In the genomic region with DNA sequence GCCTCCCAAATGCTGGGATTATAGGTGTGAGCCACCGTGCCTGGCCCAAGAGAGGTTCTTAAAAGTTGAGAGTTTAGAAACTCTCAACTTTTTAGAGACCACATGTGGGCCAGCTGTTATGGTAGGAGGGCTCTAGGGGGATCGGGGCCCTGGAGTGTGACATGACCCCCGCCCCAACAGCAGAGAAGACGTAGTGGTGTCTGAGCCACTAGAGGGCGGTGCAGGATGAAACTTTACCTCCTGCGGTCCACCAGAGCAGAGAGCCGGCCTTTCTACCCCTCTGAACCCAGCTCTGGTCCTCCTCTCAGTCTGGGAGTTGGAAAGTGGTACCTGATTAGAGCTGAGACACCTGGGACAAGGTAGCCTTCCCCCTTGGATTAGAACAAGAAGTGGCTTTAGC, we compare ENCODE assay signal across 8 cellular contexts. TPM values are rescaled to one million over a fixed set of nuclear protein-coding genes. Genes with fewer than 3 reads are reported as not detected.
DNase-seq lines count a peak whose midpoint lies in the region; ATAC-seq and TF ChIP-seq lines count a peak whose summit lies in the region.

No MANE protein-coding gene starts in this region.

- H3K36me3 ChIP-seq in KMS-11 (ENCODE audit: insufficient read depth) (no peaks in the 10 kb centered on the region), Peyer's patch (peaks cover 0 to 98% (median 0%) of the 10 kb centered on the region in 3 donors)

- H3K27me3 Mint-ChIP-seq in progenitor cell of endocrine pancreas: peaks cover 5% of the 10 kb centered on the region

- H3K4me2 ChIP-seq in KMS-11: no peak overlapping the region

- H4K20me1 ChIP-seq in KMS-11 (ENCODE audit: insufficient read depth): no peaks in the 10 kb centered on the region

- H3K9ac ChIP-seq in KMS-11: no peak overlapping the region

- DNase-seq in DMS 273 (lab: John Stamatoyannopoulos, UW; ENCODE audit: unreplicated experiment): peak; percentile 87
- peak; percentile 55 to 71 (median 65) for DNase-seq in Peyer's patch
- peak; percentile 48 for DNase-seq in activated naive CD4-positive, alpha-beta T cell treated with Interleukin-2 at 50 U/mL for 16 hours
- DNase-seq in germinal center (ENCODE audit: low spot score): peak; percentile 84
- DNase-seq in progenitor cell of endocrine pancreas (ENCODE audit: low spot score, unreplicated experiment): peak; percentile 62
- DNase-seq in occipital lobe (lab: John Stamatoyannopoulos, UW): no peak

- TF ChIP-seq CTCF in KMS-11 (conservative IDR thresholded peaks at IDR 0.05; ENCODE audit: low read depth, low read length) (peak; percentile 80), Peyer's patch (IDR thresholded peaks at IDR 0.05) (peak; percentile 31 to 64 (median 54)), progenitor cell of endocrine pancreas (IDR thresholded peaks at IDR 0.05; ENCODE audit: unreplicated experiment) (peak; percentile 86)

- no peaks in the 10 kb centered on the region for H3K4me1 ChIP-seq in KMS-11 (ENCODE audit: low read depth, poor library complexity, severe bottlenecking)
- H3K4me1 ChIP-seq in Peyer's patch: no peaks in the 10 kb centered on the region

- no peak overlapping the region for H3K4me3 Mint-ChIP-seq in progenitor cell of endocrine pancreas (ENCODE audit: low read depth)

- TF ChIP-seq POLR2A in Peyer's patch (IDR thresholded peaks at IDR 0.05): no peak

- H3K27me3 ChIP-seq in KMS-11 (ENCODE audit: insufficient read depth, low read depth) (no peaks in the 10 kb centered on the region), Peyer's patch (no peaks in the 10 kb centered on the region)

- H3K36me3 Mint-ChIP-seq in progenitor cell of endocrine pancreas (ENCODE audit: insufficient read depth): peaks cover 33% of the 10 kb centered on the region

- no peaks in the 10 kb centered on the region for H3K9me3 Mint-ChIP-seq in progenitor cell of endocrine pancreas (ENCODE audit: low read depth)

- H3K4me3 ChIP-seq in KMS-11 (IDR thresholded peaks at IDR 0.05; ENCODE audit: insufficient read depth, low read depth, low read length) (no peak overlapping the region), Peyer's patch (no peak overlapping the region)

- H3K4me1 Mint-ChIP-seq in progenitor cell of endocrine pancreas (ENCODE audit: low read depth): peaks cover 31% of the 10 kb centered on the region

- H3K9me3 ChIP-seq in Peyer's patch: no peaks in the 10 kb centered on the region

- no peak overlapping the region for H2AFZ ChIP-seq in KMS-11 (ENCODE audit: low read depth)

- ATAC-seq in HG03135 (IDR thresholded peaks at IDR 0.05; ENCODE audit: unreplicated experiment): no peak

- H3K27ac Mint-ChIP-seq in progenitor cell of endocrine pancreas: no peak overlapping the region

- H3K27ac ChIP-seq in KMS-11 (no peak overlapping the region), Peyer's patch (no peak overlapping the region)

- no peaks in the 10 kb centered on the region for H3K79me2 ChIP-seq in KMS-11 (ENCODE audit: insufficient read depth, low read depth)

RNA-seq across cellular contexts. Expression of gene CDK5RAP3, which starts 7.4 kb away (rescaled TPM):
- total RNA-seq in Peyer's patch: 1,000 to 10,000 TPM in 1 of 4 donors, 100 to 1,000 TPM in 3; 198 to 1,062 (median 553) TPM
- total RNA-seq in progenitor cell of endocrine pancreas: 336 and 344 TPM in 2 replicates
- total RNA-seq in occipital lobe: 61.6 TPM

RNA-seq across cellular contexts. Expression of gene PRR15L, which starts 20.6 kb away (rescaled TPM):
- 100 to 1,000 TPM in 3 of 4 donors, 10 to 100 TPM in 1; 88.3 to 358 (median 288) TPM for total RNA-seq in Peyer's patch
- total RNA-seq in progenitor cell of endocrine pancreas: 32.2 and 36.1 TPM in 2 replicates
- not detected for total RNA-seq in occipital lobe

RNA-seq across cellular contexts. Expression of gene PNPO, which starts 37.0 kb away (rescaled TPM):
- total RNA-seq in Peyer's patch (100 to 1,000 TPM in 1 of 4 donors, 10 to 100 TPM in 3; 23.9 to 103 (median 64.6) TPM), progenitor cell of endocrine pancreas (11.9 and 12.2 TPM in 2 replicates), occipital lobe (7.5 TPM)

RNA-seq across cellular contexts. Expression of gene COPZ2, which starts 59.3 kb away (rescaled TPM):
- 10 to 100 TPM in 2 of 4 donors, 1 to 10 TPM in 2; 2.2 to 27.2 (median 7.0) TPM for total RNA-seq in Peyer's patch
- 0.64 TPM in 1 of 2 replicates, not detected in the other for total RNA-seq in progenitor cell of endocrine pancreas
- 1.7 TPM for total RNA-seq in occipital lobe

Comparison
In these comparisons a context has a peak if more than half of its experiments do, and no peak if none do; other contexts are left out.
1. RNA of gene PRR15L, which starts 20.6 kb away (total RNA-seq): 88.3 to 358 TPM in Peyer's patch and 32.2 to 36.1 TPM in progenitor cell of endocrine pancreas; not detected in occipital lobe (single experiment); every median in the first group is over 10 times any median in the second.
2. Peak in every context shown above with its lines, with median percentiles within 50 percentile points of each other: CTCF ChIP-seq.